Comparison of ENCODE assay signal across 15 cellular contexts in genomic region chr14:69654109-69654508, GRCh38. TPM values are rescaled to one million over a fixed set of nuclear protein-coding genes. Genes with fewer than 3 reads are reported as not detected.
DNase-seq lines count a peak whose midpoint lies in the region; ATAC-seq, FAIRE-seq and TF ChIP-seq lines count a peak whose summit lies in the region.
"Had no signal": no experiment of that assay in that cellular context is flagged by ENCODE, and none has a peak within 500 bp of the region (broad histone marks: within the 10 kb centered on the region; RNA-seq: fewer than 3 reads in every experiment).

No MANE protein-coding gene starts in this region.

- TF ChIP-seq CTCF in VCaP (conservative IDR thresholded peaks at IDR 0.05): no peak
- no peak for TF ChIP-seq CTCF in keratinocyte (optimal IDR thresholded peaks at IDR 0.05 in 1 of 3, IDR thresholded peaks at IDR 0.05 in 1 of 3, conservative IDR thresholded peaks at IDR 0.05 in 1 of 3; ENCODE audit: extremely low read depth in 1 of 3, insufficient read depth in 2 of 3, low read length in 3 of 3)

- H3K79me2 ChIP-seq in keratinocyte (ENCODE audit: control insufficient read depth, insufficient read depth, low read length): peaks cover 48% of the 10 kb centered on the region

- no peak for ATAC-seq in GM18498 (IDR thresholded peaks at IDR 0.05; ENCODE audit: unreplicated experiment)

- FAIRE-seq in keratinocyte (lab: Jason Lieb, UNC): no peak
- FAIRE-seq: frontal cortex, G401.6 had no signal

- DNase-seq in NCI-H2029 (lab: John Stamatoyannopoulos, UW) (peak; percentile 15), NCI-H2029 treated with DMSO at 0.1 percent for 48 hours (lab: John Stamatoyannopoulos, UW) (no peak), keratinocyte (ENCODE audit: low read depth, low spot score) (no peak), NCI-H1092 treated with DMSO at 0.1 percent for 48 hours (lab: John Stamatoyannopoulos, UW) (no peak), NCI-H748 (lab: John Stamatoyannopoulos, UW; ENCODE audit: unreplicated experiment) (no peak)
- DNase-seq: 8988T; activated CD8-positive, alpha-beta memory T cell treated with anti-CD3 and anti-CD28 coated beads, Interleukin-2, amount 50 U/mL, for 48 hours; GM23248; stimulated activated CD4-positive, alpha-beta T cell treated with anti-CD3 and anti-CD28 coated beads, Interleukin-12 subunit alpha, Interleukin-12 subunit beta, amount 100 ng/mL, for 4 hours had no signal

- dilution Hi-C loops in keratinocyte (cut with MboI; ENCODE audit: extremely low pct_ligation_motif_present, low sequenced_read_pairs): no loop called here

- no peaks in the 10 kb centered on the region for H3K27me3 ChIP-seq in keratinocyte (ENCODE audit: control insufficient read depth, extremely low read depth, insufficient read depth, low read length)

- peaks cover 67% of the 10 kb centered on the region for H3K4me1 ChIP-seq in keratinocyte (ENCODE audit: control insufficient read depth, extremely low read depth, insufficient read depth, low read length)

- H3K4me3 ChIP-seq in keratinocyte (ENCODE audit: control insufficient read depth in 2 of 3, extremely low read depth in 1 of 3, insufficient read depth in 2 of 3, low read depth in 1 of 3, low read length in 3 of 3) (no peak overlapping the region), skin epidermis (no peak overlapping the region)
- H3K4me3 ChIP-seq: GM23248, SK-N-MC had no signal

- H3K27ac ChIP-seq in VCaP (peak overlapping the region; percentile 65), keratinocyte (ENCODE audit: control insufficient read depth, insufficient read depth, low read length) (peak overlapping the region; percentile 60), skin epidermis (peak overlapping the region in 14 of 21 experiments; percentile 11 to 73 (median 52))
- H3K27ac ChIP-seq: GM23248, SK-N-MC had no signal

- no peak overlapping the region for H2AFZ ChIP-seq in keratinocyte (ENCODE audit: control insufficient read depth, low read length)
- H2AFZ ChIP-seq: GM23248 had no signal

- no peaks in the 10 kb centered on the region for H3K36me3 ChIP-seq in keratinocyte (ENCODE audit: control insufficient read depth in 2 of 2, extremely low read depth in 1 of 2, insufficient read depth in 2 of 2, low read length in 2 of 2)

- H3K9ac ChIP-seq in keratinocyte (ENCODE audit: control insufficient read depth, extremely low read depth, insufficient read depth, low read length): no peak overlapping the region
- H3K9ac ChIP-seq: GM23248 had no signal

- H4K20me1 ChIP-seq in keratinocyte (ENCODE audit: control insufficient read depth, extremely low read depth, insufficient read depth, low read length): no peaks in the 10 kb centered on the region

- no peaks in the 10 kb centered on the region for H3K9me3 ChIP-seq in keratinocyte (ENCODE audit: control insufficient read depth, low read depth, low read length)

- peaks cover 7% of the 10 kb centered on the region for H3K9me1 ChIP-seq in keratinocyte (ENCODE audit: control insufficient read depth, extremely low read depth, insufficient read depth, low read length)

- H3K4me2 ChIP-seq in keratinocyte (ENCODE audit: control insufficient read depth, extremely low read depth, insufficient read depth, low read depth, low read length): peak overlapping the region; percentile 43

RNA-seq across cellular contexts. Expression of gene SUSD6, which starts 42.7 kb away (rescaled TPM):
- 10.5 to 12.8 TPM (median 12.0 TPM) in 3 replicates for polyA plus RNA-seq in keratinocyte
- polyA plus RNA-seq in keratinocyte (2011; ENCODE audit: low read depth): 9.1 TPM
- 4.2 and 5.2 TPM in 2 replicates for polyA plus RNA-seq in keratinocyte (2011; cell fraction: cytosol; rRNA removed)
- 42.5 and 45.1 TPM in 2 replicates for polyA plus RNA-seq in keratinocyte (2011; cell fraction: nucleus; rRNA removed)
- 9.9 and 16.3 TPM in 2 replicates for polyA plus RNA-seq in keratinocyte (2012; ENCODE audit: low replicate concordance)
- 17.4 to 22.2 TPM (median 19.8 TPM) in 3 replicates for polyA minus RNA-seq in keratinocyte
- polyA minus RNA-seq in keratinocyte (2011; cell fraction: cytosol; rRNA and poly(A)+ RNA removed): 7.5 TPM
- polyA minus RNA-seq in keratinocyte (2011; cell fraction: nucleus; rRNA and poly(A)+ RNA removed): 26.7 and 33.3 TPM in 2 replicates
